Comparison of ENCODE assay signal across 11 cellular contexts in the genomic region with DNA sequence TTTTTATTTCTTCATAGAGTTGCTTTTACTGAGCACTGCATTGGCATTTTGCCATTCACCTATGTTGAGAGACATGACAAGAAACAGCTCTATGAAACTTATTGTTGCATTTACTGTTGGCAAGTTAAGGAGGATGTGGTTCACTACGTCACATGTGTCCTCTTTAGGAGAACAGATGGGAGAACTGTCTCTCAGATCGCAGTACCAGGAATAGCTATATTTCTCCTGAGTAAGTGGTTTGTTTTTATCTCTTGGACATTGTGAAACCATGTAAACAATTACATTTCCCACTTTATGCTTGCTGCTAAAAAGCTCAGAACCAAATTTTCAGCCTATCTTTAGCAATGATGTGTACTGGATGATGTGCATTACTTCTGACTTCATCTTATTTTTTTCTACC. TPM values are rescaled to one million over a fixed set of nuclear protein-coding genes. Genes with fewer than 3 reads are reported as not detected.
DNase-seq lines count a peak whose midpoint lies in the region; ATAC-seq and TF ChIP-seq lines count a peak whose summit lies in the region.
"Had no signal": no experiment of that assay in that cellular context is flagged by ENCODE, and none has a peak within 500 bp of the region (broad histone marks: within the 10 kb centered on the region; RNA-seq: fewer than 3 reads in every experiment).

No MANE protein-coding gene starts in this region.

- POLR2A ChIA-PET in naive thymus-derived CD8-positive, alpha-beta T cell (lab: Charles Lee) = interaction anchor here (1.0 to 4.5 kb wide), 7 partner anchors 8 to 90 kb away, joined by 3 to 41 read pairs (median 4); a partner anchor contains a TSS

- TF ChIP-seq POLR2A in testis (IDR thresholded peaks at IDR 0.05) = no peak

- intact Hi-C loops in testis (cut with DNase I; ENCODE audit: low total_unique reads) = no loop called here

- H3K4me1 ChIP-seq in testis = no peaks in the 10 kb centered on the region

- ATAC-seq in GM18907 (IDR thresholded peaks at IDR 0.05; ENCODE audit: unreplicated experiment) = peak; percentile 75
- peak; percentile 78 for ATAC-seq in HG03432 (IDR thresholded peaks at IDR 0.05; ENCODE audit: unreplicated experiment)
- peak; percentile 88 to 95 for ATAC-seq in naive thymus-derived CD8-positive, alpha-beta T cell
- ATAC-seq in HG02610 (IDR thresholded peaks at IDR 0.05; ENCODE audit: unreplicated experiment) = no peak

- peak; percentile 75 for DNase-seq in central memory CD4-positive, alpha-beta T cell
- peak in 8 of 10 donors; percentile 24 to 90 (median 74) for DNase-seq in naive thymus-derived CD8-positive, alpha-beta T cell
- DNase-seq in ecto neural progenitor cell (ENCODE audit: low spot score) = no peak
- DNase-seq in cortex of kidney (lab: John Stamatoyannopoulos, UW) = no peak
- DNase-seq in testis = no peak
- DNase-seq: T-helper 9 cell had no signal

- H3K36me3 Mint-ChIP-seq in naive thymus-derived CD8-positive, alpha-beta T cell = peaks cover 12 to 38% (median 25%) of the 10 kb centered on the region in 3 donors

- no peak for TF ChIP-seq CTCF in testis (IDR thresholded peaks at IDR 0.05)

- no peaks in the 10 kb centered on the region for H3K36me3 ChIP-seq in testis (ENCODE audit: low read depth, missing control alignments)

- H3K9me3 Mint-ChIP-seq in naive thymus-derived CD8-positive, alpha-beta T cell = peaks cover 0 to 11% (median 0%) of the 10 kb centered on the region in 9 donors
- H3K9me3 Mint-ChIP-seq: neural crest cell had no signal

- H3K27ac Mint-ChIP-seq in naive thymus-derived CD8-positive, alpha-beta T cell = peak overlapping the region; percentile 88 to 98 (median 96)

- 47 to 57% methylated on average over 2 of the region's 2 CpGs for WGBS in testis, 2 donors

- no peaks in the 10 kb centered on the region for H3K9me3 ChIP-seq in testis

- peaks cover 35 to 49% (median 42%) of the 10 kb centered on the region in 4 donors for H3K4me1 Mint-ChIP-seq in naive thymus-derived CD8-positive, alpha-beta T cell
- H3K4me1 Mint-ChIP-seq: neural crest cell had no signal

- no peak overlapping the region for H3K4me3 ChIP-seq in testis

- H3K27me3 Mint-ChIP-seq in naive thymus-derived CD8-positive, alpha-beta T cell = no peaks in the 10 kb centered on the region
- H3K27me3 Mint-ChIP-seq: stimulated activated naive CD8-positive, alpha-beta T cell treated with anti-CD3 and anti-CD28 coated beads, Interleukin-15, Interleukin-2, amounts not matched to agents 100 ng/mL and 50 ng/mL, for 24 hours had no signal

- H3K27ac ChIP-seq in testis = no peak overlapping the region

- no peaks in the 10 kb centered on the region for H3K27me3 ChIP-seq in testis

- H3K4me3 Mint-ChIP-seq in naive thymus-derived CD8-positive, alpha-beta T cell = peak overlapping the region; percentile 10 to 77 (median 58)
- H3K4me3 Mint-ChIP-seq: neural crest cell had no signal

RNA-seq across cellular contexts. Expression of a gene that starts 34.8 kb away (rescaled TPM):
- total RNA-seq in naive thymus-derived CD8-positive, alpha-beta T cell = 100 to 1,000 TPM; 150 to 152 TPM
- polyA plus RNA-seq in naive thymus-derived CD8-positive, alpha-beta T cell = 100 to 1,000 TPM; 154 to 159 (median 156) TPM
- total RNA-seq in testis = 10 to 100 TPM; 74.7 to 95.5 TPM
- 117 TPM for polyA plus RNA-seq in testis (ENCODE audit: insufficient read depth, low read depth, low replicate concordance)

RNA-seq across cellular contexts. Expression of a gene that starts 55.3 kb away (rescaled TPM):
- total RNA-seq in naive thymus-derived CD8-positive, alpha-beta T cell = 10 to 100 TPM; 78.3 to 79.6 TPM
- polyA plus RNA-seq in naive thymus-derived CD8-positive, alpha-beta T cell = 10 to 100 TPM; 46.6 to 67.7 (median 64.9) TPM
- 10 to 100 TPM; 83.5 to 87.3 TPM for total RNA-seq in testis
- polyA plus RNA-seq in testis (ENCODE audit: insufficient read depth, low read depth, low replicate concordance) = 71.7 TPM

Comparison
In these comparisons a context has a peak if more than half of its experiments do, and no peak if none do; other contexts are left out.
1. DNase-seq: peak in central memory CD4-positive, alpha-beta T cell (single experiment) and naive thymus-derived CD8-positive, alpha-beta T cell (8 of 10); none in ecto neural progenitor cell (single experiment), cortex of kidney (single experiment) and testis (single experiment).